ENCODE assay signal across 11 cellular contexts in the genomic region with DNA sequence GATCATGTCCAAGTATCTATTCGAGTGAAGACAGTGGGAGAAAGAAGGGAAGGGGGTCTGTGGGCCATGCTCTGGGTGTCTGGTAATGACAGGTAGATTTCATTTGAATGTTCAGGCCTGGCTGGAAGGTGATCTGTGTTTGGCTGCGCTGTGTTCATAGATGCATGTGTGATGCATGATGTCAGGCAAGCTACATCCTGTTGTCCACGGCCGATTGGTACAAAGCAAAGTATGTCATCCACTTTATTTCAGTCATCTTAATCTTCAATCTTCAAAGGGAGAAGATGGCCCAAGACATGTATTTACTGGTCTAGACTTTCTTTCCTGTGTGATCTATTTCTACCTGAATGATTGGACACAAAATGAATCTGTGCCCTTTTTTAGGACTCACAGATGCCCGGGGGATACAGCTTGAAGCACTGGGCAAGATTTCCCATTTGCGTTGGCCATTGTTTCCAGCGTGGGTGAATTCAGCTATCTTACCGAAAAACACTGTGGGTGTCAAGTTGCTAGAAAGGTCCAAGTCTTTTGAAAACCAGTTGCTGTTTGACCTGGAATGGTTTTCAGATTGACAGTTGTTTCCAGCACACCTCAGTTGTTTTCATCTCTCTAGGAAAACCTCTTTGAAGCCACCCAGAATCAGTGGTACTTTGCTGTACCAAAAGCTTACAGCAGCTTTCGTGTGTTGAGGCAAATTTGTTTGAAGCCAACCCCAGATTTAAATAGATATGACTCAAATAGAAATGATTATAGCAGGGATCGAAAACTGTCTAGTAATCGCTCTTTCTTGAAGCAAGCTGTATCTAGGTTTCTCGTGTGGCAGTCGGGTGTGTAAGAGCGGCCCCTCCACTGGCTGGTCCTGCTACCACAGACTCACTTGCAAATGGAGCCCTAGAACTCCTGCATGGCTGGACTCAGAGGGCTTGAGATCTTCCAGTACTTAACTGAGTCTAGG.
DNase-seq lines count a peak whose midpoint lies in the region; ATAC-seq and TF ChIP-seq lines count a peak whose summit lies in the region.
"Had no signal": no experiment of that assay in that cellular context is flagged by ENCODE, and none has a peak within 500 bp of the region (broad histone marks: within the 10 kb centered on the region; RNA-seq: fewer than 3 reads in every experiment).

No MANE protein-coding gene starts in this region.

- peak; percentile 51 for ATAC-seq in GM19463 (IDR thresholded peaks at IDR 0.05; ENCODE audit: unreplicated experiment)
- peak; percentile 32 for ATAC-seq in HG03064 (IDR thresholded peaks at IDR 0.05; ENCODE audit: low read depth, unreplicated experiment)
- ATAC-seq: A549 had no signal

- no peak overlapping the region for H3K27ac ChIP-seq in coronary artery
- H3K27ac ChIP-seq: A549, parathyroid adenoma had no signal

- peak; percentile 28 for DNase-seq in activated CD4-positive, alpha-beta T cell treated with anti-CD3 and anti-CD28 coated beads for 48 hours
- DNase-seq in activated CD4-positive, alpha-beta T cell treated with anti-CD3 and anti-CD28 coated beads for 1 hour: no peak
- DNase-seq in coronary artery (ENCODE audit: low spot score) (peak; percentile 64), NCI-H510A (lab: John Stamatoyannopoulos, UW) (no peak), HuH-7.5 (ENCODE audit: low spot score) (no peak)
- no peak for DNase-seq in activated CD8-positive, alpha-beta memory T cell treated with anti-CD3 and anti-CD28 coated beads, Interleukin-2, amount 50 U/mL, for 48 hours
- DNase-seq: NCI-H524 treated with DMSO at 0.1 percent for 48 hours had no signal

- no peak overlapping the region for H3K4me3 ChIP-seq in coronary artery
- H3K4me3 ChIP-seq: A549 had no signal

- TF ChIP-seq CTCF in coronary artery (IDR thresholded peaks at IDR 0.05): no peak

Comparison
In these comparisons a context has a peak if more than half of its experiments do, and no peak if none do; other contexts are left out.
1. DNase-seq: peak in activated CD4-positive, alpha-beta T cell treated with anti-CD3 and anti-CD28 coated beads for 48 hours (single experiment) and coronary artery (single experiment); none in activated CD4-positive, alpha-beta T cell treated with anti-CD3 and anti-CD28 coated beads for 1 hour (single experiment), NCI-H510A (single experiment), activated CD8-positive, alpha-beta memory T cell treated with anti-CD3 and anti-CD28 coated beads, Interleukin-2, amount 50 U/mL, for 48 hours (single experiment) and HuH-7.5 (single experiment).